Comparison of ENCODE assay signal across 28 cellular contexts in genomic region chr17:29352146-29352545, GRCh38.
"Had no signal": no experiment of that assay in that cellular context is flagged by ENCODE, and none has a peak within 500 bp of the region (broad histone marks: within the 10 kb centered on the region; RNA-seq: fewer than 3 reads in every experiment).

No MANE protein-coding gene starts in this region.

- DNase-seq: dermis blood vessel endothelial cell; dorsolateral prefrontal cortex; effector CD4-positive, alpha-beta T cell; effector memory CD8-positive, alpha-beta T cell; endodermal cell; erythroblast; esophagus squamous epithelium; foreskin fibroblast; foreskin melanocyte; gastrocnemius medialis; glutamatergic neuron; head of caudate nucleus; heart right ventricle; hippocampal formation; left cardiac atrium; left lung; left ventricle myocardium superior; lower lobe of right lung; mesenchymal stem cell; mucosa of descending colon; naive B cell had no signal

- H3K36me3 ChIP-seq: esophagus squamous epithelium, gastrocnemius medialis, heart right ventricle, left lung, lower lobe of right lung had no signal

- H3K27me3 ChIP-seq: dorsolateral prefrontal cortex, esophagus squamous epithelium, gastrocnemius medialis, heart right ventricle, left lung had no signal

- ATAC-seq: effector memory CD8-positive, alpha-beta T cell; esophagus mucosa; gastrocnemius medialis; heart right ventricle; left cardiac atrium; left lung; left ventricle myocardium superior; lower lobe of right lung; mucosa of descending colon had no signal

- H3K9me3 ChIP-seq: esophagus squamous epithelium, gastrocnemius medialis, heart right ventricle, left lung, lower lobe of right lung, mucosa of descending colon had no signal

- H3K4me1 ChIP-seq: esophagus squamous epithelium, gastrocnemius medialis, left lung, lower lobe of right lung had no signal

- FAIRE-seq: colon, endometrium, islet of Langerhans, keratinocyte had no signal

- H3K4me3 ChIP-seq: coronary artery, dorsolateral prefrontal cortex, esophagus squamous epithelium, gastrocnemius medialis, heart right ventricle, left lung, lower lobe of right lung, mucosa of descending colon had no signal

- H3K27ac ChIP-seq: coronary artery, dorsolateral prefrontal cortex, epithelial cell of prostate, esophagus squamous epithelium, gastrocnemius medialis, heart right ventricle, left lung, lower lobe of right lung had no signal
